In the genomic region with DNA sequence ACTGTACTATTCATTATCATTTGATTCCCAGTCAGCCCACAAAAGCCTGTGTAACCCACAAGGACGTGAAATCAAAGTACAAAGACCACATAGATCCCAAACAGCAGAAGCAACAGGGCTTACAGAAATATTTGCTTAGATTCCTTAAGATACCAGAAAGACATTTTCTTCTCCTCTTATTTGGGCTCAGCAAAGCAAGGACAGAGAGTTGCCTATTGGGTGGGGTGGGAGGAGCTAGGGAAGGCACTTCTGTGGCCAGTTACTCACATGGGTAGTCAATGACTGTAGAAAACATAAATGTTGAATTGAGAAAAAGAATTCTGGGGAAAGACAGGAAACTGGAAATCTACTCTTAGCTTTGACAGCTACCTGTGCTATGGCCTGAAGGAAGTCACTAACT, we compare ENCODE assay signal across 18 cellular contexts. TPM values are rescaled to one million over a fixed set of nuclear protein-coding genes. Genes with fewer than 3 reads are reported as not detected.
A peak's percentile ranks its signal among the peaks of the same experiment; 100 is the strongest.
DNase-seq lines count a peak whose midpoint lies in the region; FAIRE-seq and TF ChIP-seq lines count a peak whose summit lies in the region.
"Had no signal": no experiment of that assay in that cellular context is flagged by ENCODE, and none has a peak within 500 bp of the region (broad histone marks: within the 10 kb centered on the region; RNA-seq: fewer than 3 reads in every experiment).

No MANE protein-coding gene starts in this region.

- H3K36me3 ChIP-seq in fibroblast of lung (ENCODE audit: control insufficient read depth, insufficient read depth, low read length), result no peaks in the 10 kb centered on the region
- H3K36me3 ChIP-seq: breast epithelium, WERI-Rb-1 had no signal

- H3K27me3 ChIP-seq in fibroblast of lung (ENCODE audit: control insufficient read depth, insufficient read depth, low read length), result no peaks in the 10 kb centered on the region
- H3K27me3 ChIP-seq: breast epithelium, testis had no signal

- no peak overlapping the region for H3K9ac ChIP-seq in fibroblast of lung (ENCODE audit: insufficient read depth, low read length)

- no peaks in the 10 kb centered on the region for H4K20me1 ChIP-seq in fibroblast of lung (ENCODE audit: control insufficient read depth, extremely low read depth, insufficient read depth, low read length)

- H3K4me2 ChIP-seq in fibroblast of lung (ENCODE audit: extremely low read depth, insufficient read depth, low read length), result no peak overlapping the region

- H2AFZ ChIP-seq in fibroblast of lung (ENCODE audit: low read length), result no peak overlapping the region

- no peaks in the 10 kb centered on the region for H3K9me3 ChIP-seq in fibroblast of lung (ENCODE audit: control insufficient read depth, insufficient read depth, low read depth, low read length)
- H3K9me3 ChIP-seq: breast epithelium, psoas muscle, testis had no signal

- H3K4me3 ChIP-seq in fibroblast of lung (replicated peaks in 1 of 4; ENCODE audit: control extremely low read depth in 1 of 4, insufficient read depth in 1 of 4, low read depth in 3 of 4, low read length in 4 of 4), result no peak overlapping the region
- H3K4me3 ChIP-seq: breast epithelium, psoas muscle, testis had no signal

- peak overlapping the region; percentile 48 for H3K27ac ChIP-seq in fibroblast of lung (ENCODE audit: insufficient read depth, low read length)
- H3K27ac ChIP-seq: breast epithelium, psoas muscle, testis, WERI-Rb-1 had no signal

- no peaks in the 10 kb centered on the region for H3K79me2 ChIP-seq in fibroblast of lung (ENCODE audit: control insufficient read depth, insufficient read depth, low read length)

- TF ChIP-seq CTCF in fibroblast of lung (conservative IDR thresholded peaks at IDR 0.05 in 1 of 2, IDR thresholded peaks at IDR 0.05 in 1 of 2; ENCODE audit: low read depth in 1 of 2, low read length in 2 of 2), result no peak

- DNase-seq in EH (ENCODE audit: low read depth) (peak; percentile 68), RCC 7860 (ENCODE audit: low spot score) (peak; percentile 42), fibroblast of lung (ENCODE audit: low read depth in 2 of 2) (peak in 1 of 2 donors; percentile 74), renal cortical epithelial cell (ENCODE audit: low read depth) (peak; percentile 67), AML-193 (lab: John Stamatoyannopoulos, UW) (no peak), NCI-H2171 treated with DMSO at 0.1 percent for 48 hours (lab: John Stamatoyannopoulos, UW) (no peak)
- no peak for DNase-seq in effector CD8-positive, alpha-beta T cell (lab: John Stamatoyannopoulos, UW)
- DNase-seq: activated gamma-delta T cell treated with Interleukin-2 at 50 U/mL for 16 hours; CD4-positive, alpha-beta memory T cell; effector memory CD4-positive, alpha-beta T cell; glutamatergic neuron; NCI-H1105 treated with DMSO at 0.1 percent for 48 hours; psoas muscle; stimulated activated CD4-positive, alpha-beta T cell treated with anti-CD3 and anti-CD28 coated beads, Interleukin-1b, Interleukin-23, amount 100 ng/mL, for 48 hours; testis; WERI-Rb-1 had no signal

- FAIRE-seq in RCC 7860 (lab: Jason Lieb, UNC), result no peak
- FAIRE-seq: G401.6 had no signal

- peaks cover 3% of the 10 kb centered on the region for H3K4me1 ChIP-seq in fibroblast of lung (ENCODE audit: control insufficient read depth, extremely low read depth, insufficient read depth, low read length)
- H3K4me1 ChIP-seq: breast epithelium, testis had no signal

RNA-seq across cellular contexts. Expression of a gene that starts 19.8 kb away (rescaled TPM):
- total RNA-seq in fibroblast of lung (21.5 and 22.1 TPM in 2 replicates), renal cortical epithelial cell (0.35 and 3.2 TPM in 2 replicates)
- polyA plus RNA-seq in fibroblast of lung, result 7.9 and 14.2 TPM in 2 replicates
- 5.9 and 8.1 TPM in 2 replicates for polyA plus RNA-seq in fibroblast of lung (2012)
- polyA minus RNA-seq in fibroblast of lung (ENCODE audit: low replicate concordance), result 2.7 and 26.0 TPM in 2 replicates

Comparison
In these comparisons a context has a peak if more than half of its experiments do, and no peak if none do; other contexts are left out.
1. DNase-seq: peak in EH (single experiment), RCC 7860 (single experiment) and renal cortical epithelial cell (single experiment); none in AML-193 (0 of 2), effector CD8-positive, alpha-beta T cell (single experiment) and NCI-H2171 treated with DMSO at 0.1 percent for 48 hours (single experiment).